ENCODE assay signal across 25 cellular contexts in the genomic region with DNA sequence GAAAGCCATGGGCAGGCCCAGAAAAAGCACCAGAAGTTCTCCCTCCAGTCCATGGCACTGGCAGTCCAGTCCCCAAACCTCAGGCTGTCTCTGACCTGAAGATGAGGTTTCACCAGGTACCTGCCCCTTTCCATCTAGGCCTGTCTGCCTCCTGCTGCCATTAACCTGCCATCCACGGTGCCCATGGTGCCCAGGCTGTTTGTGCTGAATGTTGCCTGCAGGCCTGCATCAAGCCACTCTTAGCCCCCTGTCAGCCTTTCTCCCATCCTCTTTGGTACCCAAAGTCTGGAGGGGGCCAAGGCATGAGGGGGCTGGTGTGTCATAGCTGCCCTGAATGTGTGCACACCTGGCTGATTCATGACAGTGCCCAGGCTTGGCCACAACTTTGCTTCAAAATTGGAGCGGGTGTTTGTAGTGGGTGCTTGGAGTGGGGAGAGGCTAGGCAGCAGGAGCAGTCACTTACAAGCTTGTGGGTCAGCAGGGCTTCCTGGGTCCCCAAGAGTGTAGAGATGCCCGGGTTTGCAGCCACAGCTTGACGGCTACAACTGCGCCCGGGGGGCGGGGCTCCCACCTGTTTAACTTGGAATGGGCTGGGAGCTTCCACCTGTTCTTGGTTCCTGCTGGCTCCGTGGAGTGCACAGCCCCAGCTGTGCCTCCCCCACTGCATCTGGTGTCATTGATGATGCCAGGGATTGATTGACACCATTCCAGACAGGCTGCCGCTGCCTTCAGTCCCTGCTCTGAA.
DNase-seq lines count a peak whose midpoint lies in the region; ATAC-seq, FAIRE-seq and TF ChIP-seq lines count a peak whose summit lies in the region.
"Had no signal": no experiment of that assay in that cellular context is flagged by ENCODE, and none has a peak within 500 bp of the region (broad histone marks: within the 10 kb centered on the region; RNA-seq: fewer than 3 reads in every experiment).

No MANE protein-coding gene starts in this region.

- TF ChIP-seq POLR2A in sigmoid colon (IDR thresholded peaks at IDR 0.05): no peak

- no peaks in the 10 kb centered on the region for H3K4me1 ChIP-seq in kidney (ENCODE audit: control insufficient read depth in 1 of 2, insufficient read depth in 1 of 2, low read depth in 1 of 2, low read length in 2 of 2)
- no peaks in the 10 kb centered on the region for H3K4me1 ChIP-seq in sigmoid colon
- H3K4me1 ChIP-seq: Caco-2 had no signal

- TF ChIP-seq EP300 in sigmoid colon (IDR thresholded peaks at IDR 0.05): no peak

- no peak overlapping the region for H3K27ac Mint-ChIP-seq in stimulated activated naive CD8-positive, alpha-beta T cell treated with anti-CD3 and anti-CD28 coated beads, Interleukin-15, amount 100 ng/mL, for 72 hours
- H3K27ac Mint-ChIP-seq: B cell; CD8-positive, alpha-beta T cell had no signal

- H3K27ac ChIP-seq in kidney (ENCODE audit: low read depth in 2 of 2, low read length in 2 of 2) (no peak overlapping the region), sigmoid colon (no peak overlapping the region)
- H3K27ac ChIP-seq: C4-2B had no signal

- H3K27me3 Mint-ChIP-seq in stimulated activated naive CD8-positive, alpha-beta T cell treated with anti-CD3 and anti-CD28 coated beads, Interleukin-15, amount 100 ng/mL, for 72 hours: no peaks in the 10 kb centered on the region
- H3K27me3 Mint-ChIP-seq: B cell had no signal

- 92 to 96% methylated on average over 9 of the region's 9 CpGs for WGBS in sigmoid colon, 2 donors

- H3K36me3 ChIP-seq in kidney (ENCODE audit: control insufficient read depth in 1 of 2, insufficient read depth in 2 of 2, low read length in 2 of 2) (no peaks in the 10 kb centered on the region), sigmoid colon (no peaks in the 10 kb centered on the region)

- no peaks in the 10 kb centered on the region for H3K4me1 Mint-ChIP-seq in stimulated activated naive CD8-positive, alpha-beta T cell treated with anti-CD3 and anti-CD28 coated beads, Interleukin-15, amount 100 ng/mL, for 72 hours
- H3K4me1 Mint-ChIP-seq: B cell had no signal

- no peak overlapping the region for H3K4me3 Mint-ChIP-seq in stimulated activated naive CD8-positive, alpha-beta T cell treated with anti-CD3 and anti-CD28 coated beads, Interleukin-15, amount 100 ng/mL, for 72 hours
- H3K4me3 Mint-ChIP-seq: B cell; CD8-positive, alpha-beta T cell had no signal

- no peak overlapping the region for H3K9ac ChIP-seq in kidney (ENCODE audit: low read length in 2 of 2)

- H3K9me3 Mint-ChIP-seq in stimulated activated naive CD8-positive, alpha-beta T cell treated with anti-CD3 and anti-CD28 coated beads, Interleukin-15, amount 100 ng/mL, for 72 hours: peaks cover 15 to 18% of the 10 kb centered on the region in 2 donors

- DNase-seq in NCI-H2171 (lab: John Stamatoyannopoulos, UW): peak; percentile 90
- peak; percentile 74 for DNase-seq in NCI-H345 (lab: John Stamatoyannopoulos, UW)
- peak; percentile 43 for DNase-seq in kidney
- peak; percentile 36 for DNase-seq in sigmoid colon
- DNase-seq in stimulated activated naive CD8-positive, alpha-beta T cell treated with anti-CD3 and anti-CD28 coated beads, Interleukin-15, amount 100 ng/mL, for 72 hours: no peak
- DNase-seq in SKM-1 treated with dmso at 0.1 percent for 144 hours (lab: John Stamatoyannopoulos, UW; ENCODE audit: unreplicated experiment): no peak
- DNase-seq: Caco-2; CD8-positive, alpha-beta T cell; DMS153; DND-41; Kasumi-1; NCI-H1092 treated with DMSO at 0.1 percent for 48 hours; NCI-H1436; NCI-H187 treated with DMSO at 0.1 percent for 48 hours; NCI-H2107; NCI-H226; NCI-H526; NCI-H82; RPMI8226; SHP77 treated with DMSO at 0.1 percent for 48 hours had no signal

- no peak for FAIRE-seq in kidney (lab: Jason Lieb, UNC)
- FAIRE-seq: H54, HepG2 had no signal

- no peak overlapping the region for H3K4me3 ChIP-seq in kidney (ENCODE audit: low read length in 2 of 2)
- H3K4me3 ChIP-seq in sigmoid colon: no peak overlapping the region

- no peaks in the 10 kb centered on the region for H3K27me3 ChIP-seq in sigmoid colon

- ATAC-seq in stimulated activated naive CD8-positive, alpha-beta T cell treated with anti-CD3 and anti-CD28 coated beads, Interleukin-15, amount 100 ng/mL, for 72 hours: no peak
- no peak for ATAC-seq in GM18868 (IDR thresholded peaks at IDR 0.05; ENCODE audit: unreplicated experiment)
- ATAC-seq: CD8-positive, alpha-beta T cell; HepG2 had no signal

- TF ChIP-seq CTCF in kidney (IDR thresholded peaks at IDR 0.05; ENCODE audit: borderline replicate concordance, extremely low read depth, insufficient read depth) (no peak), sigmoid colon (IDR thresholded peaks at IDR 0.05) (no peak)

- intact Hi-C loops in kidney (cut with DNase I): no loop called here
- intact Hi-C loops in sigmoid colon (cut with DNase I): no loop called here

- peaks cover 0 to 5% of the 10 kb centered on the region in 2 donors for H3K9me3 ChIP-seq in kidney (ENCODE audit: control insufficient read depth in 1 of 2, low read length in 2 of 2)
- H3K9me3 ChIP-seq in sigmoid colon: peaks cover 0 to 3% (median 1%) of the 10 kb centered on the region in 4 donors
- H3K9me3 ChIP-seq: Caco-2 had no signal

Comparison
In these comparisons a context has a peak if more than half of its experiments do, and no peak if none do; other contexts are left out.
1. DNase-seq: peak in NCI-H2171 (single experiment), NCI-H345 (single experiment), kidney (single experiment) and sigmoid colon (single experiment); none in stimulated activated naive CD8-positive, alpha-beta T cell treated with anti-CD3 and anti-CD28 coated beads, Interleukin-15, amount 100 ng/mL, for 72 hours (0 of 2) and SKM-1 treated with dmso at 0.1 percent for 144 hours (single experiment).